In the genomic region with DNA sequence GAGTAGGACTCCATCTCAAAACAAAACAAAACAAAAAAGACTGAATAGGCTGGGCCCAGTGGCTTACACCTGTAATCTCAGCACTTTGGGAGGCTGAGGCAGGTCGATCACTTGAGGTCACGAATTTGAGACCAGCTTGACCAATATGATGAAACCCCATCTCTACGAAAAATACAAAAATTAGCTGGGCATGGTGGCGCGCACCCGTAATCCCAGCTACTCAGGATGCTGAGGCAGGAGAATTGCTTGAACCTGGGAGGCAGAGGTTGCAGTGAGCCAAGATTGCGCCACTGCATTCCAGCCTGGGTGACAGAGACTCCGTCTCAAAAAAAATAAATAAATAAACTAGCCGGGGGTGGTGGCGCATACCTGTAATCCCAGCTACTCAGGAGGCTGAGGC, we compare ENCODE assay signal across 5 cellular contexts. TPM values are rescaled to one million over a fixed set of nuclear protein-coding genes. Genes with fewer than 3 reads are reported as not detected.
DNase-seq lines count a peak whose midpoint lies in the region; ATAC-seq and TF ChIP-seq lines count a peak whose summit lies in the region.
"Not testable (repeated sequence)": the region's sequence is repeated elsewhere in the genome, so short reads cannot be mapped to it uniquely, and the experiment has no call there.

No MANE protein-coding gene starts in this region.

- not testable (repeated sequence) for H3K9me2 ChIP-seq in Karpas-422 (replicated peaks; ENCODE audit: insufficient read depth, low read length)

- peak overlapping the region; percentile 18 for H3K27ac Mint-ChIP-seq in activated naive CD8-positive, alpha-beta T cell treated with anti-CD3 and anti-CD28 coated beads, Interleukin-2, amount 50 U/mL, for 24 hours

- H3K4me3 Mint-ChIP-seq in activated naive CD8-positive, alpha-beta T cell treated with anti-CD3 and anti-CD28 coated beads, Interleukin-2, amount 50 U/mL, for 24 hours, result not testable (repeated sequence)

- not testable (repeated sequence) for H3K4me1 Mint-ChIP-seq in activated naive CD8-positive, alpha-beta T cell treated with anti-CD3 and anti-CD28 coated beads, Interleukin-2, amount 50 U/mL, for 24 hours

- H3K9ac ChIP-seq in Karpas-422 (ENCODE audit: low read length), result not testable (repeated sequence)

- H3K9me3 Mint-ChIP-seq in activated naive CD8-positive, alpha-beta T cell treated with anti-CD3 and anti-CD28 coated beads, Interleukin-2, amount 50 U/mL, for 24 hours, result not testable (repeated sequence)

- not testable (repeated sequence) for H3K4me1 ChIP-seq in Karpas-422 (ENCODE audit: low read length); spleen

- not testable (repeated sequence) for H3K36me3 ChIP-seq in Karpas-422 (ENCODE audit: insufficient read depth, low read length)
- H3K36me3 ChIP-seq in spleen, result peaks cover 0 to 98% (median 84%) of the 10 kb centered on the region in 6 donors

- TF ChIP-seq POLR2A in spleen (IDR thresholded peaks at IDR 0.05), result not testable (repeated sequence)

- not testable (repeated sequence) for H3K27me3 ChIP-seq in Karpas-422 (ENCODE audit: low read length); spleen (replicated peaks in 1 of 7)

- H2AFZ ChIP-seq in Karpas-422 (ENCODE audit: low read length), result not testable (repeated sequence)

- not testable (repeated sequence) for TF ChIP-seq CTCF in spleen (IDR thresholded peaks at IDR 0.05 in 8 of 11, conservative IDR thresholded peaks at IDR 0.05 in 3 of 11)

- H3K4me3 ChIP-seq in Karpas-422 (ENCODE audit: low read length); spleen: not testable (repeated sequence)

- not testable (repeated sequence) for ATAC-seq in activated naive CD8-positive, alpha-beta T cell treated with anti-CD3 and anti-CD28 coated beads, Interleukin-2, amount 50 U/mL, for 24 hours

- not testable (repeated sequence) for H3K27me3 Mint-ChIP-seq in activated naive CD8-positive, alpha-beta T cell treated with anti-CD3 and anti-CD28 coated beads, Interleukin-2, amount 50 U/mL, for 24 hours

- 95 to 97% (median 96%) methylated on average over 10 of the region's 10 CpGs for WGBS in spleen, 5 donors

- DNase-seq in Karpas-422, result peak; percentile 19
- DNase-seq in activated naive CD8-positive, alpha-beta T cell treated with anti-CD3 and anti-CD28 coated beads, Interleukin-2, amount 50 U/mL, for 24 hours, result not testable (repeated sequence)
- peak; percentile 27 for DNase-seq in cardiac septum (ENCODE audit: low spot score)
- peak; percentile 12 for DNase-seq in posterior vena cava (ENCODE audit: low spot score)
- peak; percentile 7 for DNase-seq in spleen

- peaks cover 53% of the 10 kb centered on the region for H3K36me3 Mint-ChIP-seq in activated naive CD8-positive, alpha-beta T cell treated with anti-CD3 and anti-CD28 coated beads, Interleukin-2, amount 50 U/mL, for 24 hours (ENCODE audit: low read depth)

- not testable (repeated sequence) for H3K4me2 ChIP-seq in Karpas-422 (ENCODE audit: low read depth, low read length, poor library complexity, severe bottlenecking)

- not testable (repeated sequence) for H3K9me3 ChIP-seq in Karpas-422 (ENCODE audit: low read length); spleen

- H4K20me1 ChIP-seq in Karpas-422 (ENCODE audit: insufficient read depth, low read depth, low read length), result not testable (repeated sequence)

- not testable (repeated sequence) for H3K27ac ChIP-seq in Karpas-422 (ENCODE audit: low read length); spleen

- H3K79me2 ChIP-seq in Karpas-422 (ENCODE audit: low read length), result not testable (repeated sequence)

- intact Hi-C loops in cardiac septum (cut with DNase I); posterior vena cava (cut with DNase I); spleen (cut with DNase I; ENCODE audit: low total_unique reads): not testable (repeated sequence)

RNA-seq across cellular contexts. Expression of gene ZMIZ2, which starts 45.3 kb away (rescaled TPM):
- 16.2 and 19.9 TPM in 2 replicates for total RNA-seq in Karpas-422 (2014; rRNA removed; shearing (Covaris generic); ENCODE audit: low replicate concordance)
- total RNA-seq in cardiac septum (62.4 TPM), posterior vena cava (10 to 100 TPM; 52.2 to 67.1 TPM), spleen (100 to 1,000 TPM in 4 of 7 donors, 10 to 100 TPM in 3; 35.6 to 160 (median 125) TPM)
- 10 to 100 TPM; 27.7 to 95.7 (median 64.5) TPM for polyA plus RNA-seq in spleen
